38 cellular contexts compared by ENCODE assay signal in genomic region chr12:126905752-126906151, GRCh38.
"Had no signal": no experiment of that assay in that cellular context is flagged by ENCODE, and none has a peak within 500 bp of the region (broad histone marks: within the 10 kb centered on the region; RNA-seq: fewer than 3 reads in every experiment).

No MANE protein-coding gene starts in this region.

- ATAC-seq: PC-3, Right ventricle myocardium inferior had no signal

- DNase-seq: activated B cell treated with CpG ODN at 0.5 μM for 24 hours; activated CD4-positive, alpha-beta memory T cell treated with anti-CD3 and anti-CD28 coated beads for 36 hours; activated CD4-positive, alpha-beta T cell treated with anti-CD3 and anti-CD28 coated beads for 4 hours; activated CD4-positive, alpha-beta T cell treated with anti-CD3 and anti-CD28 coated beads, Interleukin-2, amount 50 U/mL, for 1 hour; activated CD4-positive, CD25-positive, alpha-beta regulatory T cell treated with anti-CD3 and anti-CD28 coated beads, Interleukin-2, amount 50 U/mL, for 72 hours; activated CD8-positive, alpha-beta memory T cell treated with anti-CD3 and anti-CD28 coated beads, Interleukin-2, amount 50 U/mL, for 4 hours; activated effector memory CD4-positive, alpha-beta T cell treated with anti-CD3 and anti-CD28 coated beads, Interleukin-2, amount 50 U/mL, for 16 hours; activated naive CD4-positive, alpha-beta T cell; activated naive CD4-positive, alpha-beta T cell treated with anti-CD3 and anti-CD28 coated beads, Interleukin-2, amount 50 U/mL, for 16 hours; activated naive CD8-positive, alpha-beta T cell treated with anti-CD3 and anti-CD28 coated beads for 36 hours; activated T-cell treated with anti-CD3 and anti-CD28 coated beads for 4 hours; activated T-cell treated with anti-CD3 and anti-CD28 coated beads, Interleukin-2, amount 50 U/mL, for 48 hours; amniotic stem cell; aorta; brain microvascular endothelial cell; NCI-H1092 treated with DMSO at 0.1 percent for 48 hours; NCI-H1417; NCI-H146; NCI-H187; NCI-H2029 treated with DMSO at 0.1 percent for 48 hours; NCI-H2107; NCI-H2171; NCI-H510A; NCI-H526; NCI-H748 treated with DMSO at 0.1 percent for 48 hours; NK-92 treated with Interleukin-12 subunit alpha and Interleukin-12 subunit beta, amount 100 ng/mL, for 24 hours; PC-3; Peyer's patch; RPMI8226; SIG-M5; SW 1271; T-helper 1 cell; T-helper 2 cell; T-helper 9 cell had no signal

- H3K27me3 ChIP-seq: brain microvascular endothelial cell, cardiac muscle cell, Peyer's patch had no signal

- H3K9me3 ChIP-seq: Peyer's patch had no signal

- H3K27me3 Mint-ChIP-seq: activated B cell treated with CpG ODN at 0.5 μM for 24 hours had no signal

- H3K4me1 Mint-ChIP-seq: activated B cell treated with CpG ODN at 0.5 μM for 24 hours; activated naive CD8-positive, alpha-beta T cell treated with anti-CD3 and anti-CD28 coated beads for 36 hours; central memory CD8-positive, alpha-beta T cell had no signal

- H3K9me3 Mint-ChIP-seq: activated B cell treated with CpG ODN at 0.5 μM for 24 hours; activated CD4-positive, alpha-beta memory T cell treated with anti-CD3 and anti-CD28 coated beads for 36 hours; activated naive CD8-positive, alpha-beta T cell treated with anti-CD3 and anti-CD28 coated beads for 36 hours; central memory CD8-positive, alpha-beta T cell had no signal

- H3K36me3 Mint-ChIP-seq: activated CD4-positive, alpha-beta memory T cell treated with anti-CD3 and anti-CD28 coated beads for 36 hours; activated naive CD8-positive, alpha-beta T cell treated with anti-CD3 and anti-CD28 coated beads for 36 hours had no signal

- H3K36me3 ChIP-seq: brain microvascular endothelial cell, cardiac muscle cell, Peyer's patch had no signal

- H3K4me3 Mint-ChIP-seq: activated B cell treated with CpG ODN at 0.5 μM for 24 hours; activated CD4-positive, alpha-beta memory T cell treated with anti-CD3 and anti-CD28 coated beads for 36 hours; activated naive CD8-positive, alpha-beta T cell treated with anti-CD3 and anti-CD28 coated beads for 36 hours; central memory CD8-positive, alpha-beta T cell had no signal

- H3K4me1 ChIP-seq: Peyer's patch had no signal

- H3K4me3 ChIP-seq: cardiac muscle cell, Peyer's patch had no signal

- H3K27ac Mint-ChIP-seq: activated B cell treated with CpG ODN at 0.5 μM for 24 hours; activated CD4-positive, alpha-beta memory T cell treated with anti-CD3 and anti-CD28 coated beads for 36 hours; activated naive CD8-positive, alpha-beta T cell treated with anti-CD3 and anti-CD28 coated beads for 36 hours had no signal

- H3K27ac ChIP-seq: brain microvascular endothelial cell, cardiac muscle cell, Peyer's patch, VCaP had no signal
